8 cellular contexts compared by ENCODE assay signal in the genomic region with DNA sequence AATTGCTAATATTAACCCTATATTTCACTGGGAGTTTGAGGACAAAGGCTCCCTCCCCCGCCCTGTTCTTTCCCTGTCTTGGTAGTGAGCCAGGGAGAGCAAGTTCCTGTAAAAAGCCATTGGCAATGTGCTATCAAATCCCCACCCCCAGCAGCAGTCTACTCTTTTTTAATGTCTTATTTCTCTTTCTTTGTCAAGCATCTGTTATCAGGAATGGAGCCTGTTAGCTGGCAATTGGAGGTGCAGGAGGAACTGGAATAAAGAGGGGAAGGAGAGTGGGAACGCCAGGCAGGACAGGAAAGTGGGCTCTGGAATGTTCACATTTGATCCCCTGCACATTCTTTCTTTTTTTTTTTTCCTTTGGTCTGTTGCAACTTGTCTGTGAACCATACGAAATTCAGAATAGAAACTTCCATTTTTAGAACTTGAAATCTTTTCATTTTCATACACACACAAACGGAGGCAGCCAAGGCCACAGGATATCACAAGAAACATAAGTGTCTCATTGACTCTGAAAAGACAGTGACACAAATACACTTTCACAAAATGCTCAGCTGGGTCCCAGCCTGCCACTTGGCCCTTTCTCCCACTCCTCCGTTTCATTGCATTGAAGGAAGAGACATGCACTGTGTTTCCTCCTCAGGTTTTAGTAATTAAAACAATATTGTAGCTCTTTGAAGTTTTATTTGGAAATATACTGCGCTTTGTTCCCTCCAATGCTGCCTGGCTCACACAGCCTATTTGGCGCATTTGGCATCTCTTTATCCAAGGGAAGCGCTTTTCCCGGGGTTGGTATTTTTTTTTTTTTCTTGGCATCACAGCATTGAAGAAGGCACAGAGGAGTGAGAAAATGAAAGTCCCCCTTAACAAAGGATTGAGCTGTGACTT.
A peak's percentile ranks its signal among the peaks of the same experiment; 100 is the strongest.
DNase-seq lines count a peak whose midpoint lies in the region; ATAC-seq and TF ChIP-seq lines count a peak whose summit lies in the region.

No MANE protein-coding gene starts in this region.

- peak overlapping the region; percentile 62 for H3K18ac ChIP-seq in mesendoderm (ENCODE audit: low read length)

- peak; percentile 56 for ATAC-seq in GM21825 (IDR thresholded peaks at IDR 0.05; ENCODE audit: unreplicated experiment)

- H3K56ac ChIP-seq in mesendoderm (ENCODE audit: low read length): no peak overlapping the region

- TF ChIP-seq CTCF in GM06990 (IDR thresholded peaks at IDR 0.05; ENCODE audit: insufficient read depth, low read length, poor library complexity, severe bottlenecking): no peak

- H2BK15ac ChIP-seq in mesendoderm (replicated peaks; ENCODE audit: low read depth): no peak overlapping the region

- H3K4me3 ChIP-seq in GM06990 (replicated peaks; ENCODE audit: low read depth, low read length) (peak overlapping the region; percentile 49), mesendoderm (ENCODE audit: low read length) (no peak overlapping the region)

- TF ChIP-seq EP300 in Ishikawa (IDR thresholded peaks at IDR 0.05; ENCODE audit: borderline replicate concordance): no peak

- H2BK5ac ChIP-seq in mesendoderm (ENCODE audit: low read length): no peak overlapping the region

- H2BK120ac ChIP-seq in mesendoderm (ENCODE audit: low read depth, low read length): no peak overlapping the region

- no peak; the same call in 1 of the 2 replicates for TF ChIP-seq RAD21 in Ishikawa (IDR thresholded peaks at IDR 0.05; ENCODE audit: low read depth)

- H2AK5ac ChIP-seq in mesendoderm (ENCODE audit: low read length): no peak overlapping the region

- H4K5ac ChIP-seq in mesendoderm (ENCODE audit: low read length): no peak overlapping the region

- H3K79me1 ChIP-seq in mesendoderm (ENCODE audit: low read length): no peaks in the 10 kb centered on the region

- H3K4ac ChIP-seq in mesendoderm (ENCODE audit: low read depth, low read length): peak overlapping the region; percentile 55

- no peak overlapping the region for H3K23ac ChIP-seq in mesendoderm (ENCODE audit: low read length)

- H3K36me3 ChIP-seq in GM06990 (ENCODE audit: control insufficient read depth, insufficient read depth, low read length): no peaks in the 10 kb centered on the region
- no peaks in the 10 kb centered on the region for H3K36me3 ChIP-seq in mesendoderm (ENCODE audit: control insufficient read depth, insufficient read depth, low read length)

- H3K4me1 ChIP-seq in mesendoderm (ENCODE audit: control insufficient read depth, low read depth, low read length): peaks cover 6% of the 10 kb centered on the region

- H3K27ac ChIP-seq in caudate nucleus (ENCODE audit: low read depth, low read length) (peak overlapping the region; percentile 86), mesendoderm (ENCODE audit: low read depth, low read length) (peak overlapping the region; percentile 37)

- no peaks in the 10 kb centered on the region for H3K27me3 ChIP-seq in GM06990 (replicated peaks; ENCODE audit: control insufficient read depth, insufficient read depth, low read length)
- H3K27me3 ChIP-seq in mesendoderm (ENCODE audit: insufficient read depth, low read length, poor library complexity): no peaks in the 10 kb centered on the region

- WGBS in mesendoderm (ENCODE audit: extremely low coverage, insufficient coverage, low lambda C conversion rate): no CpG with 5 or more reads among the region's 9 CpGs

- DNase-seq in GM06990 (ENCODE audit: extremely low read depth, insufficient read length) (peak; percentile 43), caudate nucleus (lab: John Stamatoyannopoulos, UW) (peak in 21 of 61 donors; percentile 7 to 68 (median 27)), mesendoderm (peak; percentile 52), NCI-H187 (lab: John Stamatoyannopoulos, UW) (no peak), ureter (ENCODE audit: low spot score) (no peak)
- DNase-seq in activated effector memory CD4-positive, alpha-beta T cell treated with Interleukin-2 at 50 U/mL for 16 hours: no peak

- H3K9ac ChIP-seq in mesendoderm (ENCODE audit: low read length): no peak overlapping the region

- peak overlapping the region; percentile 3 for H3K4me2 ChIP-seq in mesendoderm (ENCODE audit: low read length)

- no peak overlapping the region for H4K8ac ChIP-seq in mesendoderm (ENCODE audit: low read depth, low read length)

- no peaks in the 10 kb centered on the region for H3K79me2 ChIP-seq in mesendoderm (ENCODE audit: control insufficient read depth, insufficient read depth, low read length)

TF ChIP-seq in Ishikawa, 13 proteins besides CTCF, POLR2A, EP300 and RAD21:
- TF ChIP-seq TEAD4 (IDR thresholded peaks at IDR 0.05) (0 out of 2 replicates have a peak, but pooled peaks have one; percentile 11), EGR1 (IDR thresholded peaks at IDR 0.05) (no peak), CEBPB (IDR thresholded peaks at IDR 0.05) (peak; percentile 51; the same call in 1 of the 2 replicates)
- TF ChIP-seq, protein P1, sequence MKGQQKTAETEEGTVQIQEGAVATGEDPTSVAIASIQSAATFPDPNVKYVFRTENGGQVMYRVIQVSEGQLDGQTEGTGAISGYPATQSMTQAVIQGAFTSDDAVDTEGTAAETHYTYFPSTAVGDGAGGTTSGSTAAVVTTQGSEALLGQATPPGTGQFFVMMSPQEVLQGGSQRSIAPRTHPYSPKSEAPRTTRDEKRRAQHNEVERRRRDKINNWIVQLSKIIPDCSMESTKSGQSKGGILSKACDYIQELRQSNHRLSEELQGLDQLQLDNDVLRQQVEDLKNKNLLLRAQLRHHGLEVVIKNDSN (IDR thresholded peaks at IDR 0.05): no peak
- TF ChIP-seq, protein P2, sequence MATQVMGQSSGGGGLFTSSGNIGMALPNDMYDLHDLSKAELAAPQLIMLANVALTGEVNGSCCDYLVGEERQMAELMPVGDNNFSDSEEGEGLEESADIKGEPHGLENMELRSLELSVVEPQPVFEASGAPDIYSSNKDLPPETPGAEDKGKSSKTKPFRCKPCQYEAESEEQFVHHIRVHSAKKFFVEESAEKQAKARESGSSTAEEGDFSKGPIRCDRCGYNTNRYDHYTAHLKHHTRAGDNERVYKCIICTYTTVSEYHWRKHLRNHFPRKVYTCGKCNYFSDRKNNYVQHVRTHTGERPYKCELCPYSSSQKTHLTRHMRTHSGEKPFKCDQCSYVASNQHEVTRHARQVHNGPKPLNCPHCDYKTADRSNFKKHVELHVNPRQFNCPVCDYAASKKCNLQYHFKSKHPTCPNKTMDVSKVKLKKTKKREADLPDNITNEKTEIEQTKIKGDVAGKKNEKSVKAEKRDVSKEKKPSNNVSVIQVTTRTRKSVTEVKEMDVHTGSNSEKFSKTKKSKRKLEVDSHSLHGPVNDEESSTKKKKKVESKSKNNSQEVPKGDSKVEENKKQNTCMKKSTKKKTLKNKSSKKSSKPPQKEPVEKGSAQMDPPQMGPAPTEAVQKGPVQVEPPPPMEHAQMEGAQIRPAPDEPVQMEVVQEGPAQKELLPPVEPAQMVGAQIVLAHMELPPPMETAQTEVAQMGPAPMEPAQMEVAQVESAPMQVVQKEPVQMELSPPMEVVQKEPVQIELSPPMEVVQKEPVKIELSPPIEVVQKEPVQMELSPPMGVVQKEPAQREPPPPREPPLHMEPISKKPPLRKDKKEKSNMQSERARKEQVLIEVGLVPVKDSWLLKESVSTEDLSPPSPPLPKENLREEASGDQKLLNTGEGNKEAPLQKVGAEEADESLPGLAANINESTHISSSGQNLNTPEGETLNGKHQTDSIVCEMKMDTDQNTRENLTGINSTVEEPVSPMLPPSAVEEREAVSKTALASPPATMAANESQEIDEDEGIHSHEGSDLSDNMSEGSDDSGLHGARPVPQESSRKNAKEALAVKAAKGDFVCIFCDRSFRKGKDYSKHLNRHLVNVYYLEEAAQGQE (IDR thresholded peaks at IDR 0.05; ENCODE audit: low read depth): no peak
TF ChIP-seq in Ishikawa: peak in this region for 2.

Comparison
In these comparisons a context has a peak if more than half of its experiments do, and no peak if none do; other contexts are left out.
1. DNase-seq: peak in GM06990 (single experiment) and mesendoderm (single experiment); none in NCI-H187 (0 of 2), ureter (single experiment) and activated effector memory CD4-positive, alpha-beta T cell treated with Interleukin-2 at 50 U/mL for 16 hours (single experiment).